22 cellular contexts compared by ENCODE assay signal in genomic region chr1:218931331-218931730, GRCh38.
"Had no signal": no experiment of that assay in that cellular context is flagged by ENCODE, and none has a peak within 500 bp of the region (broad histone marks: within the 10 kb centered on the region; RNA-seq: fewer than 3 reads in every experiment).

No MANE protein-coding gene starts in this region.

- DNase-seq: activated CD4-positive, alpha-beta memory T cell treated with anti-CD3 and anti-CD28 coated beads, Interleukin-2, amount 10 ng/mL, durations not matched to agents 7 days and 5 days; activated CD4-positive, alpha-beta T cell treated with anti-CD3 and anti-CD28 coated beads for 36 hours; activated CD4-positive, alpha-beta T cell treated with anti-CD3 and anti-CD28 coated beads, Interleukin-2, amount 50 U/mL, for 1 hour; activated gamma-delta T cell; activated naive CD4-positive, alpha-beta T cell treated with anti-CD3 and anti-CD28 coated beads, Interleukin-2, amount 10 ng/mL, durations not matched to agents 7 days and 5 days; activated naive CD8-positive, alpha-beta T cell treated with anti-CD3 and anti-CD28 coated beads for 36 hours; activated T-cell treated with anti-CD3 and anti-CD28 coated beads for 4 hours; activated T-cell treated with anti-CD3 and anti-CD28 coated beads, Interleukin-2, amount 50 U/mL, for 48 hours; Karpas-422; NCI-H1105 treated with DMSO at 0.1 percent for 48 hours; NCI-H1436 treated with DMSO at 0.1 percent for 48 hours; NCI-H187 treated with DMSO at 0.1 percent for 48 hours; NCI-H2081 treated with DMSO at 0.1 percent for 48 hours; NCI-H446; NCI-H524; SHP77; T-helper 1 cell; WERI-Rb-1 had no signal

- ATAC-seq: activated CD4-positive, alpha-beta T cell treated with anti-CD3 and anti-CD28 coated beads for 36 hours; activated T-helper 17 cell treated with anti-CD3 and anti-CD28 coated beads, Interleukin-2, amount 50 U/mL, for 72 hours; K562 had no signal

- H3K27ac ChIP-seq: brain microvascular endothelial cell, cardiac muscle cell, WERI-Rb-1 had no signal

- H3K4me3 ChIP-seq: cardiac muscle cell, K562 had no signal

- H3K36me3 ChIP-seq: brain microvascular endothelial cell, cardiac muscle cell, WERI-Rb-1 had no signal

- H3K27me3 ChIP-seq: brain microvascular endothelial cell, cardiac muscle cell had no signal
